In the genomic region with DNA sequence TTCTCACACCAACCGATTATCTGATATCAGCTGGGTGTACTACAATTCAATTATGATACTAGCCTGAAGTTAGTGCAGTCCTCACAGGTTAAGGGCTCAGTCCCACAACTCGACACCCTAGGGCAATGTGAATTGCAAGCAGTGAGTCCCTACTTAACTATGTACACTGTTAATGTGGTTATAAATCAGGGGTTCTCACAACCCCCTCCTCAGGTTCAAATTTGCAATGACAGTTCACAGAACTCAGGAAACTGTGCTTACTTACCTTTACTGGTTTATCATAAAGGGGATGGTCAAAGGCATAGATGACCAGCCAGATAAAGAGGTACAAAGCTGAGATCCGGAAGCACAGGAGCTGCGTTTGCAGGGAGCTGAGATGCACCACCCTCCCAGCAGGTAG, we compare ENCODE assay signal across 27 cellular contexts.
"Had no signal": no experiment of that assay in that cellular context is flagged by ENCODE, and none has a peak within 500 bp of the region (broad histone marks: within the 10 kb centered on the region; RNA-seq: fewer than 3 reads in every experiment).

No MANE protein-coding gene starts in this region.

- H3K36me3 Mint-ChIP-seq: naive thymus-derived CD4-positive, alpha-beta T cell; stimulated activated effector memory CD8-positive, alpha-beta T cell treated with anti-CD3 and anti-CD28 coated beads, Interleukin-12 subunit alpha, Interleukin-12 subunit beta, amount 100 ng/mL, for 72 hours; type B pancreatic cell had no signal

- H3K27ac ChIP-seq: coronary artery, esophagus squamous epithelium, heart right ventricle, prostate gland, sigmoid colon, stomach, tibial artery had no signal

- H3K9me3 ChIP-seq: esophagus squamous epithelium, prostate gland, sigmoid colon, tibial artery had no signal

- FAIRE-seq: endometrium, kidney had no signal

- H3K27ac Mint-ChIP-seq: naive thymus-derived CD4-positive, alpha-beta T cell; nephron; stimulated activated effector memory CD8-positive, alpha-beta T cell treated with anti-CD3 and anti-CD28 coated beads, Interleukin-12 subunit alpha, Interleukin-12 subunit beta, amount 100 ng/mL, for 72 hours; type B pancreatic cell had no signal

- H3K4me3 ChIP-seq: coronary artery, esophagus squamous epithelium, heart right ventricle, prostate gland, sigmoid colon, stomach, tibial artery had no signal

- DNase-seq: dermis blood vessel endothelial cell; effector memory CD4-positive, alpha-beta T cell; erythroblast; esophagus squamous epithelium; foreskin melanocyte; glutamatergic neuron; heart right ventricle; hippocampal formation; kidney; mesenchymal stem cell; midbrain; naive thymus-derived CD4-positive, alpha-beta T cell; nucleus accumbens; right cardiac atrium; sigmoid colon; stimulated activated CD4-positive, alpha-beta T cell treated with anti-CD3 and anti-CD28 coated beads, Interleukin-2, amount 100 ng/mL, for 24 hours; stimulated activated CD4-positive, alpha-beta T cell treated with anti-CD3 and anti-CD28 coated beads, Interleukin-4, amount 100 ng/mL, for 24 hours; stimulated activated naive CD4-positive, alpha-beta T cell treated with Interleukin-2 at 50 U/mL for 16 hours; stomach; tibial artery had no signal

- H3K4me1 Mint-ChIP-seq: naive thymus-derived CD4-positive, alpha-beta T cell; stimulated activated effector memory CD8-positive, alpha-beta T cell treated with anti-CD3 and anti-CD28 coated beads, Interleukin-12 subunit alpha, Interleukin-12 subunit beta, amount 100 ng/mL, for 72 hours had no signal

- H3K4me3 Mint-ChIP-seq: naive thymus-derived CD4-positive, alpha-beta T cell; nephron; stimulated activated effector memory CD8-positive, alpha-beta T cell treated with anti-CD3 and anti-CD28 coated beads, Interleukin-12 subunit alpha, Interleukin-12 subunit beta, amount 100 ng/mL, for 72 hours; type B pancreatic cell had no signal

- H3K36me3 ChIP-seq: esophagus squamous epithelium, heart right ventricle, prostate gland, sigmoid colon, stomach, tibial artery had no signal

- ATAC-seq: heart right ventricle; left lobe of liver; naive thymus-derived CD4-positive, alpha-beta T cell; right cardiac atrium; stimulated activated effector memory CD8-positive, alpha-beta T cell treated with anti-CD3 and anti-CD28 coated beads, Interleukin-12 subunit alpha, Interleukin-12 subunit beta, amount 100 ng/mL, for 72 hours had no signal

- H3K9me3 Mint-ChIP-seq: nephron; stimulated activated effector memory CD8-positive, alpha-beta T cell treated with anti-CD3 and anti-CD28 coated beads, Interleukin-12 subunit alpha, Interleukin-12 subunit beta, amount 100 ng/mL, for 72 hours; type B pancreatic cell had no signal

- H3K27me3 ChIP-seq: esophagus squamous epithelium, heart right ventricle, sigmoid colon, stomach, tibial artery had no signal

- H3K27me3 Mint-ChIP-seq: naive thymus-derived CD4-positive, alpha-beta T cell; type B pancreatic cell had no signal

- H3K4me1 ChIP-seq: esophagus squamous epithelium, heart right ventricle, prostate gland, sigmoid colon, stomach, tibial artery had no signal
